28 cellular contexts compared by ENCODE assay signal in the genomic region with DNA sequence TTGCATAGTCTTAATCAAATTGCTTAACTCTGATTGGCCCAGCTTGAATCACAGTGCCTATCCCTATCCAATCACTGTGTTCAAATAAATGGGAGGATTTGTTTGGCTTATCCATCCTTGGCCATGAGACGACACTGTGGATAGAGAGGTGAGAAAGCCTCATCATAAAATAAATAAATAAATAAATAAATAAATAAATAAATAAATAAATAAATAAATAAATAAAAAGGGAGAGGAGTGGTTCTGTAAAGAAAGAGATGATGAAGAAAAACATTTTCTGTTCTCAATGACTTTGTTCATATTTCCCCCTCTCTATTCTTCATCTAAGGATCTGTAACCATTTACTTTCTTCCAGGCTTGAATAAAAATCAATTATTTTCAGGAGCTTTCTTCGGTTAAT.
"Had no signal": no experiment of that assay in that cellular context is flagged by ENCODE, and none has a peak within 500 bp of the region (broad histone marks: within the 10 kb centered on the region; RNA-seq: fewer than 3 reads in every experiment).

No MANE protein-coding gene starts in this region.

- H3K4me3 ChIP-seq: colonic mucosa, coronary artery, dorsolateral prefrontal cortex, esophagus muscularis mucosa, esophagus squamous epithelium, gastrocnemius medialis, gastroesophageal sphincter, heart left ventricle, heart right ventricle, hepatocyte had no signal

- ATAC-seq: effector memory CD8-positive, alpha-beta T cell; esophagus mucosa; foreskin keratinocyte; gastrocnemius medialis; gastroesophageal sphincter; heart left ventricle; heart right ventricle had no signal

- H3K9me3 ChIP-seq: esophagus muscularis mucosa, esophagus squamous epithelium, gastrocnemius medialis, gastroesophageal sphincter, heart left ventricle, heart right ventricle had no signal

- DNase-seq: colonic mucosa; cortex of kidney; dermis blood vessel endothelial cell; dorsolateral prefrontal cortex; effector CD4-positive, alpha-beta T cell; effector CD8-positive, alpha-beta T cell; effector memory CD4-positive, alpha-beta T cell; effector memory CD8-positive, alpha-beta T cell; endodermal cell; erythroblast; esophagus squamous epithelium; foreskin fibroblast; foreskin keratinocyte; foreskin melanocyte; gastrocnemius medialis; glutamatergic neuron; head of caudate nucleus; heart left ventricle; heart right ventricle had no signal

- H3K36me3 ChIP-seq: colonic mucosa, esophagus muscularis mucosa, esophagus squamous epithelium, gastrocnemius medialis, gastroesophageal sphincter, heart left ventricle, heart right ventricle had no signal

- H3K4me2 ChIP-seq: hepatocyte had no signal

- H3K4me1 ChIP-seq: colonic mucosa, esophagus muscularis mucosa, esophagus squamous epithelium, foreskin keratinocyte, gastrocnemius medialis, gastroesophageal sphincter, heart left ventricle, heart right ventricle had no signal

- FAIRE-seq: colon, endometrium, endothelial cell of umbilical vein had no signal

- H3K27ac ChIP-seq: colonic mucosa, coronary artery, dorsolateral prefrontal cortex, epithelial cell of prostate, esophagus muscularis mucosa, esophagus squamous epithelium, foreskin keratinocyte, gastrocnemius medialis, gastroesophageal sphincter, heart left ventricle, heart right ventricle, hepatocyte had no signal
